ENCODE assay signal across 31 cellular contexts in genomic region chr11:62595124-62595523, GRCh38. TPM values are rescaled to one million over a fixed set of nuclear protein-coding genes. Genes with fewer than 3 reads are reported as not detected.
DNase-seq lines count a peak whose midpoint lies in the region; ATAC-seq, FAIRE-seq and TF ChIP-seq lines count a peak whose summit lies in the region.
"Had no signal": no experiment of that assay in that cellular context is flagged by ENCODE, and none has a peak within 500 bp of the region (broad histone marks: within the 10 kb centered on the region; RNA-seq: fewer than 3 reads in every experiment).

No MANE protein-coding gene starts in this region.

- H3K9ac ChIP-seq in kidney (ENCODE audit: low read length in 2 of 2), result no peak overlapping the region

- no peaks in the 10 kb centered on the region for H3K27me3 Mint-ChIP-seq in activated CD4-positive, alpha-beta T cell treated with anti-CD3 and anti-CD28 coated beads, Interleukin-2, amount 10 ng/mL, durations not matched to agents 24 days and 14 days
- H3K27me3 Mint-ChIP-seq in CD4-positive, CD25-positive, alpha-beta regulatory T cell, result no peaks in the 10 kb centered on the region
- no peaks in the 10 kb centered on the region for H3K27me3 Mint-ChIP-seq in activated T-helper 17 cell treated with anti-CD3 and anti-CD28 coated beads, Interleukin-2, amount 50 U/mL, for 72 hours
- peaks cover 0 to 3% (median 0%) of the 10 kb centered on the region in 5 donors for H3K27me3 Mint-ChIP-seq in naive thymus-derived CD8-positive, alpha-beta T cell
- H3K27me3 Mint-ChIP-seq: activated CD4-positive, alpha-beta T cell treated with anti-CD3 and anti-CD28 coated beads for 36 hours had no signal

- no peak overlapping the region for H3K27ac Mint-ChIP-seq in activated CD4-positive, alpha-beta T cell treated with anti-CD3 and anti-CD28 coated beads, Interleukin-2, amount 10 ng/mL, durations not matched to agents 24 days and 14 days
- peak overlapping the region in 2 of 3 donors; percentile 36 to 76 for H3K27ac Mint-ChIP-seq in CD4-positive, CD25-positive, alpha-beta regulatory T cell
- peak overlapping the region; percentile 69 for H3K27ac Mint-ChIP-seq in activated T-helper 17 cell treated with anti-CD3 and anti-CD28 coated beads, Interleukin-2, amount 50 U/mL, for 72 hours
- H3K27ac Mint-ChIP-seq in naive thymus-derived CD8-positive, alpha-beta T cell, result peak overlapping the region in 8 of 10 donors; percentile 9 to 97 (median 54)

- H3K4me1 ChIP-seq in CD4-positive, CD25-positive, alpha-beta regulatory T cell (ENCODE audit: control insufficient read depth, insufficient read depth, low read length, poor library complexity, severe bottlenecking), result peaks cover 62% of the 10 kb centered on the region
- peaks cover 17 to 21% of the 10 kb centered on the region in 2 donors for H3K4me1 ChIP-seq in kidney (ENCODE audit: control insufficient read depth in 1 of 2, insufficient read depth in 1 of 2, low read depth in 1 of 2, low read length in 2 of 2)

- H3K9me3 Mint-ChIP-seq in activated CD4-positive, alpha-beta T cell treated with anti-CD3 and anti-CD28 coated beads, Interleukin-2, amount 10 ng/mL, durations not matched to agents 24 days and 14 days, result no peaks in the 10 kb centered on the region
- no peaks in the 10 kb centered on the region for H3K9me3 Mint-ChIP-seq in CD4-positive, CD25-positive, alpha-beta regulatory T cell
- no peaks in the 10 kb centered on the region for H3K9me3 Mint-ChIP-seq in activated T-helper 17 cell treated with anti-CD3 and anti-CD28 coated beads, Interleukin-2, amount 50 U/mL, for 72 hours
- H3K9me3 Mint-ChIP-seq in naive thymus-derived CD8-positive, alpha-beta T cell, result no peaks in the 10 kb centered on the region

- peaks cover 80% of the 10 kb centered on the region for H3K36me3 Mint-ChIP-seq in activated CD4-positive, alpha-beta T cell treated with anti-CD3 and anti-CD28 coated beads, Interleukin-2, amount 10 ng/mL, durations not matched to agents 24 days and 14 days (ENCODE audit: low read depth)
- peaks cover 44% of the 10 kb centered on the region for H3K36me3 Mint-ChIP-seq in CD4-positive, CD25-positive, alpha-beta regulatory T cell
- peaks cover 89% of the 10 kb centered on the region for H3K36me3 Mint-ChIP-seq in activated T-helper 17 cell treated with anti-CD3 and anti-CD28 coated beads, Interleukin-2, amount 50 U/mL, for 72 hours (ENCODE audit: low read depth)
- peaks cover 4 to 69% (median 38%) of the 10 kb centered on the region in 3 donors for H3K36me3 Mint-ChIP-seq in naive thymus-derived CD8-positive, alpha-beta T cell

- H3K27ac ChIP-seq in CD4-positive, CD25-positive, alpha-beta regulatory T cell (ENCODE audit: insufficient read depth, low read length, poor library complexity, severe bottlenecking), result no peak overlapping the region
- H3K27ac ChIP-seq in kidney (ENCODE audit: low read depth in 2 of 2, low read length in 2 of 2), result no peak overlapping the region
- H3K27ac ChIP-seq: colonic mucosa, HL-60, prostate gland, tibial artery had no signal

- no peak overlapping the region for H3K4me3 ChIP-seq in CD4-positive, CD25-positive, alpha-beta regulatory T cell (ENCODE audit: low read depth, low read length)
- no peak overlapping the region for H3K4me3 ChIP-seq in kidney (ENCODE audit: low read length in 2 of 2)
- H3K4me3 ChIP-seq: colonic mucosa, prostate gland, tibial artery had no signal

- H3K27me3 ChIP-seq in CD4-positive, CD25-positive, alpha-beta regulatory T cell (ENCODE audit: control insufficient read depth, insufficient read depth, low read length), result no peaks in the 10 kb centered on the region
- H3K27me3 ChIP-seq: colonic mucosa, tibial artery had no signal

- intact Hi-C loops in activated CD4-positive, alpha-beta T cell treated with anti-CD3 and anti-CD28 coated beads, Interleukin-2, amount 10 ng/mL, durations not matched to agents 24 days and 14 days (cut with micrococcal nuclease), result loop anchor here (10.0 kb wide), 1 partner anchor 180 kb away; the partner anchor contains the start of gene TAF6L
- intact Hi-C loops in kidney (cut with DNase I), result no loop called here

- ATAC-seq in CD4-positive, CD25-positive, alpha-beta regulatory T cell (ENCODE audit: low read depth in 2 of 2), result no peak
- ATAC-seq in activated T-helper 17 cell treated with anti-CD3 and anti-CD28 coated beads, Interleukin-2, amount 50 U/mL, for 72 hours (replicated peaks), result no peak
- ATAC-seq in naive thymus-derived CD8-positive, alpha-beta T cell, result no peak
- ATAC-seq: activated CD4-positive, alpha-beta T cell treated with anti-CD3 and anti-CD28 coated beads for 36 hours; HepG2; sciatic nerve; stimulated activated naive CD8-positive, alpha-beta T cell treated with anti-CD3 and anti-CD28 coated beads, Interleukin-15, Interleukin-2, amounts not matched to agents 100 U/mL and 50 U/mL, for 24 hours had no signal

- no peak for TF ChIP-seq CTCF in kidney (IDR thresholded peaks at IDR 0.05; ENCODE audit: borderline replicate concordance, extremely low read depth, insufficient read depth)

- FAIRE-seq in kidney (lab: Jason Lieb, UNC), result no peak
- FAIRE-seq: bronchial epithelial cell, HepG2, keratinocyte had no signal

- H3K9me3 ChIP-seq in CD4-positive, CD25-positive, alpha-beta regulatory T cell (ENCODE audit: control insufficient read depth in 2 of 2, low read length in 2 of 2), result no peaks in the 10 kb centered on the region
- H3K9me3 ChIP-seq in kidney (ENCODE audit: control insufficient read depth in 1 of 2, low read length in 2 of 2), result no peaks in the 10 kb centered on the region
- H3K9me3 ChIP-seq: Caco-2, colonic mucosa, prostate gland, tibial artery had no signal

- H3K4me1 Mint-ChIP-seq in activated CD4-positive, alpha-beta T cell treated with anti-CD3 and anti-CD28 coated beads, Interleukin-2, amount 10 ng/mL, durations not matched to agents 24 days and 14 days, result peaks cover 58% of the 10 kb centered on the region
- H3K4me1 Mint-ChIP-seq in CD4-positive, CD25-positive, alpha-beta regulatory T cell, result peaks cover 11 to 87% (median 55%) of the 10 kb centered on the region in 4 donors
- peaks cover 45% of the 10 kb centered on the region for H3K4me1 Mint-ChIP-seq in activated T-helper 17 cell treated with anti-CD3 and anti-CD28 coated beads, Interleukin-2, amount 50 U/mL, for 72 hours
- peaks cover 36 to 76% (median 71%) of the 10 kb centered on the region in 4 donors for H3K4me1 Mint-ChIP-seq in naive thymus-derived CD8-positive, alpha-beta T cell

- peaks cover 49% of the 10 kb centered on the region for H3K36me3 ChIP-seq in CD4-positive, CD25-positive, alpha-beta regulatory T cell (ENCODE audit: control insufficient read depth, insufficient read depth, low read length)
- H3K36me3 ChIP-seq in kidney (ENCODE audit: control insufficient read depth in 1 of 2, insufficient read depth in 2 of 2, low read length in 2 of 2), result peaks cover 39 to 40% of the 10 kb centered on the region in 2 donors

- POLR2A ChIA-PET in naive thymus-derived CD8-positive, alpha-beta T cell (lab: Charles Lee), result interaction anchor here (0.6 to 8.1 kb wide), 8 partner anchors 8 to 194 kb away, joined by 3 to 251 read pairs (median 6); partner anchors contain the start of genes B3GAT3, C11orf98, CSKMT and EEF1G

- peak; percentile 61 for DNase-seq in activated CD4-positive, alpha-beta T cell treated with anti-CD3 and anti-CD28 coated beads, Interleukin-2, amount 10 ng/mL, durations not matched to agents 24 days and 14 days
- DNase-seq in activated CD4-positive, alpha-beta T cell treated with anti-CD3 and anti-CD28 coated beads, Interleukin-2, amount 50 U/mL, for 48 hours, result no peak
- DNase-seq in CD4-positive, CD25-positive, alpha-beta regulatory T cell, result no peak
- no peak for DNase-seq in naive thymus-derived CD8-positive, alpha-beta T cell
- DNase-seq in kidney, result no peak
- no peak for DNase-seq in T1000 (lab: John Stamatoyannopoulos, UW)
- DNase-seq in stimulated activated CD4-positive, alpha-beta T cell treated with anti-CD3 and anti-CD28 coated beads, Interleukin-2, amount 100 ng/mL, for 24 hours, result no peak
- DNase-seq: activated CD4-positive, alpha-beta T cell treated with anti-CD3 and anti-CD28 coated beads for 36 hours; activated effector memory CD4-positive, alpha-beta T cell treated with anti-CD3 and anti-CD28 coated beads, Interleukin-2, amount 50 U/mL, for 16 hours; amygdala; Caco-2; colonic mucosa; DMS79; effector memory CD4-positive, alpha-beta T cell; erythroblast; GDM1; head of caudate nucleus; Kasumi-1; MV-4-11; NCI-H146; NCI-H446 treated with DMSO at 0.1 percent for 48 hours; stimulated activated naive CD8-positive, alpha-beta T cell treated with anti-CD3 and anti-CD28 coated beads, Interleukin-15, Interleukin-2, amounts not matched to agents 100 U/mL and 50 U/mL, for 24 hours; T-helper 2 cell; tibial artery had no signal

- no peak overlapping the region for H3K4me3 Mint-ChIP-seq in activated CD4-positive, alpha-beta T cell treated with anti-CD3 and anti-CD28 coated beads, Interleukin-2, amount 10 ng/mL, durations not matched to agents 24 days and 14 days
- H3K4me3 Mint-ChIP-seq in CD4-positive, CD25-positive, alpha-beta regulatory T cell, result peak overlapping the region in 1 of 4 donors; percentile 90
- no peak overlapping the region for H3K4me3 Mint-ChIP-seq in activated T-helper 17 cell treated with anti-CD3 and anti-CD28 coated beads, Interleukin-2, amount 50 U/mL, for 72 hours
- H3K4me3 Mint-ChIP-seq in naive thymus-derived CD8-positive, alpha-beta T cell, result peak overlapping the region in 1 of 10 donors; percentile 29
- H3K4me3 Mint-ChIP-seq: activated CD4-positive, alpha-beta T cell treated with anti-CD3 and anti-CD28 coated beads for 36 hours had no signal

RNA-seq across cellular contexts. Expression of gene TUT1, which starts 3.8 kb away (rescaled TPM):
- total RNA-seq in activated CD4-positive, alpha-beta T cell treated with anti-CD3 and anti-CD28 coated beads, Interleukin-2, amount 10 ng/mL, durations not matched to agents 24 days and 14 days, result 45.3 and 50.9 TPM in 2 replicates
- 22.0 TPM for total RNA-seq in CD4-positive, CD25-positive, alpha-beta regulatory T cell
- 10 to 100 TPM in 3 of 4 donors, 1 to 10 TPM in 1; 6.5 to 11.9 (median 10.9) TPM for polyA plus RNA-seq in CD4-positive, CD25-positive, alpha-beta regulatory T cell
- 10 to 100 TPM; 23.8 to 25.7 TPM for total RNA-seq in activated T-helper 17 cell treated with anti-CD3 and anti-CD28 coated beads, Interleukin-2, amount 50 U/mL, for 72 hours
- 10 to 100 TPM; 46.4 to 50.9 TPM for total RNA-seq in naive thymus-derived CD8-positive, alpha-beta T cell
- 10 to 100 TPM; 12.8 to 24.4 (median 16.9) TPM for polyA plus RNA-seq in naive thymus-derived CD8-positive, alpha-beta T cell
- total RNA-seq in kidney, result 29.5 TPM
- polyA plus RNA-seq in kidney (ENCODE audit: insufficient read depth, low read depth, low replicate concordance), result 18.7 TPM

RNA-seq across cellular contexts. Expression of gene MTA2, which starts 6.5 kb away (rescaled TPM):
- 219 and 220 TPM in 2 replicates for total RNA-seq in activated CD4-positive, alpha-beta T cell treated with anti-CD3 and anti-CD28 coated beads, Interleukin-2, amount 10 ng/mL, durations not matched to agents 24 days and 14 days
- total RNA-seq in CD4-positive, CD25-positive, alpha-beta regulatory T cell, result 172 TPM
- 10 to 100 TPM; 30.3 to 38.6 (median 33.9) TPM for polyA plus RNA-seq in CD4-positive, CD25-positive, alpha-beta regulatory T cell
- 100 to 1,000 TPM; 142 to 198 TPM for total RNA-seq in activated T-helper 17 cell treated with anti-CD3 and anti-CD28 coated beads, Interleukin-2, amount 50 U/mL, for 72 hours
- total RNA-seq in naive thymus-derived CD8-positive, alpha-beta T cell, result 100 to 1,000 TPM; 170 to 178 TPM
- polyA plus RNA-seq in naive thymus-derived CD8-positive, alpha-beta T cell, result 10 to 100 TPM; 15.8 to 32.6 (median 21.5) TPM
- 71.8 TPM for total RNA-seq in kidney
- polyA plus RNA-seq in kidney (ENCODE audit: insufficient read depth, low read depth, low replicate concordance), result 34.4 TPM

RNA-seq across cellular contexts. Expression of gene EML3, which starts 17.5 kb away (rescaled TPM):
- 161 and 166 TPM in 2 replicates for total RNA-seq in activated CD4-positive, alpha-beta T cell treated with anti-CD3 and anti-CD28 coated beads, Interleukin-2, amount 10 ng/mL, durations not matched to agents 24 days and 14 days
- total RNA-seq in CD4-positive, CD25-positive, alpha-beta regulatory T cell, result 165 TPM
- polyA plus RNA-seq in CD4-positive, CD25-positive, alpha-beta regulatory T cell, result 10 to 100 TPM; 16.1 to 23.2 (median 16.4) TPM
- 100 to 1,000 TPM; 122 to 130 TPM for total RNA-seq in activated T-helper 17 cell treated with anti-CD3 and anti-CD28 coated beads, Interleukin-2, amount 50 U/mL, for 72 hours
- total RNA-seq in naive thymus-derived CD8-positive, alpha-beta T cell, result 100 to 1,000 TPM; 251 to 255 TPM
- 10 to 100 TPM; 14.8 to 23.7 (median 15.7) TPM for polyA plus RNA-seq in naive thymus-derived CD8-positive, alpha-beta T cell
- 83.3 TPM for total RNA-seq in kidney
- 35.0 TPM for polyA plus RNA-seq in kidney (ENCODE audit: insufficient read depth, low read depth, low replicate concordance)

RNA-seq across cellular contexts. Expression of gene ROM1, which starts 17.9 kb away (rescaled TPM):
- 2.3 and 3.1 TPM in 2 replicates for total RNA-seq in activated CD4-positive, alpha-beta T cell treated with anti-CD3 and anti-CD28 coated beads, Interleukin-2, amount 10 ng/mL, durations not matched to agents 24 days and 14 days
- total RNA-seq in CD4-positive, CD25-positive, alpha-beta regulatory T cell, result 1.9 TPM
- polyA plus RNA-seq in CD4-positive, CD25-positive, alpha-beta regulatory T cell, result 1 to 10 TPM in 2 of 4 donors, under 1 TPM in 2; 0.41 to 1.3 (median 0.80) TPM
- 1 to 10 TPM; 2.0 to 3.0 TPM for total RNA-seq in activated T-helper 17 cell treated with anti-CD3 and anti-CD28 coated beads, Interleukin-2, amount 50 U/mL, for 72 hours
- total RNA-seq in naive thymus-derived CD8-positive, alpha-beta T cell, result 1 to 10 TPM; 5.4 to 6.1 TPM
- polyA plus RNA-seq in naive thymus-derived CD8-positive, alpha-beta T cell, result 1 to 10 TPM in 2 of 3 donors, under 1 TPM in 1; 0.82 to 1.9 (median 1.8) TPM
- 7.9 TPM for total RNA-seq in kidney
- 11.1 TPM for polyA plus RNA-seq in kidney (ENCODE audit: insufficient read depth, low read depth, low replicate concordance)

RNA-seq across cellular contexts. Expression of gene EEF1G, which starts 21.4 kb away (rescaled TPM):
- 1,271 and 1,309 TPM in 2 replicates for total RNA-seq in activated CD4-positive, alpha-beta T cell treated with anti-CD3 and anti-CD28 coated beads, Interleukin-2, amount 10 ng/mL, durations not matched to agents 24 days and 14 days
- total RNA-seq in CD4-positive, CD25-positive, alpha-beta regulatory T cell, result 1,198 TPM
- polyA plus RNA-seq in CD4-positive, CD25-positive, alpha-beta regulatory T cell, result 1,000 to 10,000 TPM in 3 of 4 donors, 100 to 1,000 TPM in 1; 775 to 1,680 (median 1,413) TPM
- 1,000 to 10,000 TPM; 1,690 to 1,865 TPM for total RNA-seq in activated T-helper 17 cell treated with anti-CD3 and anti-CD28 coated beads, Interleukin-2, amount 50 U/mL, for 72 hours
- 1,000 to 10,000 TPM; 2,038 to 2,092 TPM for total RNA-seq in naive thymus-derived CD8-positive, alpha-beta T cell
- polyA plus RNA-seq in naive thymus-derived CD8-positive, alpha-beta T cell, result 1,000 to 10,000 TPM; 1,637 to 2,152 (median 1,960) TPM
- 1,136 TPM for total RNA-seq in kidney
- 1,809 TPM for polyA plus RNA-seq in kidney (ENCODE audit: insufficient read depth, low read depth, low replicate concordance)
